Comparison of ENCODE assay signal across 8 cellular contexts in genomic region chr5:91219803-91220371, GRCh38.
DNase-seq lines count a peak whose midpoint lies in the region; TF ChIP-seq lines count a peak whose summit lies in the region.

No MANE protein-coding gene starts in this region.

- peaks cover 30% of the 10 kb centered on the region for H3K4me1 ChIP-seq in skeletal muscle satellite cell (ENCODE audit: control insufficient read depth, insufficient read depth, low read length)

- H3K36me3 Mint-ChIP-seq in mesothelial cell of epicardium: no peaks in the 10 kb centered on the region

- H3K4me2 ChIP-seq in skeletal muscle satellite cell (ENCODE audit: low read length): peak overlapping the region; percentile 6

- H3K27me3 ChIP-seq in skeletal muscle satellite cell (ENCODE audit: control insufficient read depth, insufficient read depth, low read length): no peaks in the 10 kb centered on the region

- no peaks in the 10 kb centered on the region for H3K36me3 ChIP-seq in skeletal muscle satellite cell (ENCODE audit: insufficient read depth, low read length)

- DNase-seq in AG08395 (ENCODE audit: low spot score) (peak; percentile 20), GM20000 (ENCODE audit: low spot score) (peak; percentile 28), foreskin fibroblast (peak; percentile 39 to 60), mesothelial cell of epicardium (ENCODE audit: low spot score in 2 of 2, unreplicated experiment in 2 of 2) (no peak), retina (no peak), NCI-H2107 (lab: John Stamatoyannopoulos, UW) (no peak)
- peak; percentile 6 to 18 for DNase-seq in activated CD4-positive, alpha-beta T cell treated with anti-CD3 and anti-CD28 coated beads, Interleukin-2, amount 50 U/mL, for 4 hours

- TF ChIP-seq CTCF in GM20000 (IDR thresholded peaks at IDR 0.05; ENCODE audit: extremely low read depth, missing control alignments): peak; percentile 36
- peak; percentile 27 for TF ChIP-seq CTCF in foreskin fibroblast (IDR thresholded peaks at IDR 0.05; ENCODE audit: low read depth, low read length)
- TF ChIP-seq CTCF in mesothelial cell of epicardium (IDR thresholded peaks at IDR 0.05; ENCODE audit: unreplicated experiment): no peak

- no peaks in the 10 kb centered on the region for H3K9me3 Mint-ChIP-seq in mesothelial cell of epicardium

- no peak overlapping the region for H3K27ac Mint-ChIP-seq in mesothelial cell of epicardium

- no peak overlapping the region for H3K4me3 ChIP-seq in foreskin fibroblast (ENCODE audit: low read depth in 1 of 2, low read length in 2 of 2)
- no peak overlapping the region for H3K4me3 ChIP-seq in skeletal muscle satellite cell (ENCODE audit: low read length)

- H3K4me1 Mint-ChIP-seq in mesothelial cell of epicardium: peaks cover 8% of the 10 kb centered on the region

- H3K4me3 Mint-ChIP-seq in mesothelial cell of epicardium: no peak overlapping the region

- H3K27me3 Mint-ChIP-seq in mesothelial cell of epicardium (ENCODE audit: low read depth): no peaks in the 10 kb centered on the region

- H3K9me3 ChIP-seq in skeletal muscle satellite cell (replicated peaks; ENCODE audit: low read length): no peaks in the 10 kb centered on the region

- no peak overlapping the region for H3K9ac ChIP-seq in skeletal muscle satellite cell (ENCODE audit: low read depth, low read length)

Comparison
In these comparisons a context has a peak if more than half of its experiments do, and no peak if none do; other contexts are left out.
1. DNase-seq: peak in AG08395 (single experiment), GM20000 (single experiment), activated CD4-positive, alpha-beta T cell treated with anti-CD3 and anti-CD28 coated beads, Interleukin-2, amount 50 U/mL, for 4 hours (2 of 2) and foreskin fibroblast (2 of 2); none in mesothelial cell of epicardium (0 of 2), retina (single experiment) and NCI-H2107 (single experiment).